Comparison of ENCODE assay signal across 9 cellular contexts in genomic region chr10:5776150-5776880, GRCh38. TPM values are rescaled to one million over a fixed set of nuclear protein-coding genes. Genes with fewer than 3 reads are reported as not detected.
DNase-seq lines count a peak whose midpoint lies in the region; ATAC-seq lines count a peak whose summit lies in the region.
"Had no signal": no experiment of that assay in that cellular context is flagged by ENCODE, and none has a peak within 500 bp of the region (broad histone marks: within the 10 kb centered on the region; RNA-seq: fewer than 3 reads in every experiment).

No MANE protein-coding gene starts in this region.

- peak; percentile 63 for DNase-seq in H7
- no peak for DNase-seq in left cardiac atrium
- no peak for DNase-seq in stimulated activated CD4-positive, alpha-beta T cell treated with anti-CD3 and anti-CD28 coated beads, Interleukin-12 subunit alpha, Interleukin-12 subunit beta, amount 100 ng/mL, for 4 hours
- DNase-seq in activated gamma-delta T cell (lab: John Stamatoyannopoulos, UW): no peak
- DNase-seq in middle frontal gyrus (ENCODE audit: extremely low spot score, low spot score): no peak
- DNase-seq: WERI-Rb-1 had no signal

- no peaks in the 10 kb centered on the region for H3K27me3 ChIP-seq in H7 (ENCODE audit: control insufficient read depth, insufficient read depth, low read length)

- intact Hi-C loops in left cardiac atrium (cut with DNase I): no loop called here

- H3K27ac Mint-ChIP-seq in activated T-helper 17 cell treated with anti-CD3 and anti-CD28 coated beads, Interleukin-2, amount 50 U/mL, for 72 hours: peak overlapping the region; percentile 87

- H3K27me3 Mint-ChIP-seq in activated T-helper 17 cell treated with anti-CD3 and anti-CD28 coated beads, Interleukin-2, amount 50 U/mL, for 72 hours: no peaks in the 10 kb centered on the region

- H3K27ac ChIP-seq in skin epidermis: peak overlapping the region in 17 of 21 experiments; percentile 13 to 85 (median 44)
- H3K27ac ChIP-seq: WERI-Rb-1 had no signal

- H3K4me3 Mint-ChIP-seq in activated T-helper 17 cell treated with anti-CD3 and anti-CD28 coated beads, Interleukin-2, amount 50 U/mL, for 72 hours: peak overlapping the region; percentile 70

- H3K4me3 ChIP-seq in H7 (ENCODE audit: insufficient read depth, low read depth, low read length) (no peak overlapping the region), skin epidermis (no peak overlapping the region)

- ATAC-seq in activated T-helper 17 cell treated with anti-CD3 and anti-CD28 coated beads, Interleukin-2, amount 50 U/mL, for 72 hours (replicated peaks): peak; percentile 33
- ATAC-seq in left cardiac atrium (peak; percentile 38 to 50), HG02763 (IDR thresholded peaks at IDR 0.05; ENCODE audit: unreplicated experiment) (no peak)

- H3K9me3 Mint-ChIP-seq in activated T-helper 17 cell treated with anti-CD3 and anti-CD28 coated beads, Interleukin-2, amount 50 U/mL, for 72 hours: no peaks in the 10 kb centered on the region

- peaks cover 25% of the 10 kb centered on the region for H3K4me1 Mint-ChIP-seq in activated T-helper 17 cell treated with anti-CD3 and anti-CD28 coated beads, Interleukin-2, amount 50 U/mL, for 72 hours

- peaks cover 8% of the 10 kb centered on the region for H3K36me3 ChIP-seq in H7 (replicated peaks; ENCODE audit: control insufficient read depth, insufficient read depth, low read length)
- H3K36me3 ChIP-seq: WERI-Rb-1 had no signal

- peaks cover 99% of the 10 kb centered on the region for H3K36me3 Mint-ChIP-seq in activated T-helper 17 cell treated with anti-CD3 and anti-CD28 coated beads, Interleukin-2, amount 50 U/mL, for 72 hours (ENCODE audit: low read depth)

RNA-seq across cellular contexts. Expression of gene GDI2, which starts 36.9 kb away (rescaled TPM):
- 465 and 590 TPM in 2 replicates for total RNA-seq in H7 (2014; rRNA removed; shearing (Covaris generic))
- 100 to 1,000 TPM; 190 to 266 TPM for total RNA-seq in activated T-helper 17 cell treated with anti-CD3 and anti-CD28 coated beads, Interleukin-2, amount 50 U/mL, for 72 hours
- 100 to 1,000 TPM; 107 to 120 TPM for total RNA-seq in left cardiac atrium
